In genomic region chr7:118153551-118154177, GRCh38 we compare ENCODE assay signal across 8 cellular contexts. TPM values are rescaled to one million over a fixed set of nuclear protein-coding genes. Genes with fewer than 3 reads are reported as not detected.
A peak's percentile ranks its signal among the peaks of the same experiment; 100 is the strongest.
DNase-seq lines count a peak whose midpoint lies in the region; FAIRE-seq and TF ChIP-seq lines count a peak whose summit lies in the region.

No MANE protein-coding gene starts in this region.

- peak; percentile 32 for TF ChIP-seq CTCF in bronchial epithelial cell (IDR thresholded peaks at IDR 0.05; ENCODE audit: insufficient read depth, low read length, severe bottlenecking)
- peak in 3 of 6 experiments; percentile 42 to 46 (median 44) for TF ChIP-seq CTCF in thyroid gland (IDR thresholded peaks at IDR 0.05)

- CTCF ChIA-PET in HEK293T (lab: Yijun Ruan, JAX) = interaction anchor here (0.6 to 0.8 kb wide), 3 partner anchors 53 to 376 kb away, joined by 3 to 4 read pairs (median 3); no protein-coding TSS in a partner anchor

- no peak for TF ChIP-seq POLR2A in thyroid gland (IDR thresholded peaks at IDR 0.05)

- H3K4me3 ChIP-seq in bronchial epithelial cell (ENCODE audit: low read depth, low read length) (no peak overlapping the region), thyroid gland (replicated peaks in 1 of 3) (no peak overlapping the region)

- no peak overlapping the region for H3K27ac ChIP-seq in thyroid gland

- no peak for FAIRE-seq in bronchial epithelial cell (lab: Jason Lieb, UNC)

- DNase-seq in NCI-H510A treated with DMSO at 0.1 percent for 48 hours (lab: John Stamatoyannopoulos, UW) = peak; percentile 26
- DNase-seq in NCI-H510A (lab: John Stamatoyannopoulos, UW) = no peak
- peak; percentile 13 for DNase-seq in HEK293T (ENCODE audit: extremely low spot score)
- DNase-seq in NCI-H82 (lab: John Stamatoyannopoulos, UW) = peak; percentile 59
- peak; percentile 45 for DNase-seq in bronchial epithelial cell (ENCODE audit: low read depth)
- peak; percentile 53 for DNase-seq in medulla oblongata (ENCODE audit: extremely low spot score)
- no peak for DNase-seq in C1 segment of cervical spinal cord (lab: John Stamatoyannopoulos, UW)
- DNase-seq in thyroid gland = no peak

- H3K4me1 ChIP-seq in thyroid gland = no peaks in the 10 kb centered on the region

- POLR2A ChIA-PET in HEK293T (lab: Yijun Ruan, JAX) = no interaction called here

- H3K36me3 ChIP-seq in bronchial epithelial cell (ENCODE audit: control insufficient read depth, insufficient read depth, low read length) (no peaks in the 10 kb centered on the region), thyroid gland (no peaks in the 10 kb centered on the region)

- intact Hi-C loops in thyroid gland (cut with DNase I) = no loop called here

- 31% methylated on average over 4 of the region's 4 CpGs for WGBS in thyroid gland, 2 donors

- H3K27me3 ChIP-seq in bronchial epithelial cell (ENCODE audit: control insufficient read depth, insufficient read depth, low read length) (no peaks in the 10 kb centered on the region), thyroid gland (no peaks in the 10 kb centered on the region)

- H3K9me3 ChIP-seq in thyroid gland = no peaks in the 10 kb centered on the region

TF ChIP-seq in HEK293T, 16 proteins besides CTCF, POLR2A, EP300 and RAD21:
- TF ChIP-seq ZNF384 (IDR thresholded peaks at IDR 0.05) (no peak), NFRKB (IDR thresholded peaks at IDR 0.05) (no peak), HDGF (IDR thresholded peaks at IDR 0.05; ENCODE audit: borderline replicate concordance) (no peak), LEF1 (IDR thresholded peaks at IDR 0.05; ENCODE audit: borderline replicate concordance) (no peak), CTBP1 (IDR thresholded peaks at IDR 0.05; ENCODE audit: borderline replicate concordance) (no peak), FOXM1 (IDR thresholded peaks at IDR 0.05; ENCODE audit: borderline replicate concordance) (no peak), PKNOX1 (IDR thresholded peaks at IDR 0.05) (no peak), L3MBTL2 (conservative IDR thresholded peaks at IDR 0.05) (no peak), FOXK2 (IDR thresholded peaks at IDR 0.05) (no peak), ARNT (IDR thresholded peaks at IDR 0.05) (no peak), SP1 (IDR thresholded peaks at IDR 0.05) (no peak), FOXA1 (IDR thresholded peaks at IDR 0.05) (no peak), TARDBP (IDR thresholded peaks at IDR 0.05) (no peak), BHLHE40 (IDR thresholded peaks at IDR 0.05; ENCODE audit: borderline replicate concordance) (no peak)

RNA-seq across cellular contexts. Expression of gene LSM8, which starts 30.3 kb away (rescaled TPM):
- 30.8 and 38.5 TPM in 2 replicates for total RNA-seq in bronchial epithelial cell
- 10 to 100 TPM; 28.2 to 42.9 (median 37.3) TPM for total RNA-seq in thyroid gland

Comparison
In these comparisons a context has a peak if more than half of its experiments do, and no peak if none do; other contexts are left out.
1. DNase-seq: peak in NCI-H510A treated with DMSO at 0.1 percent for 48 hours (single experiment), HEK293T (single experiment), NCI-H82 (single experiment), bronchial epithelial cell (single experiment) and medulla oblongata (single experiment); none in NCI-H510A (single experiment), C1 segment of cervical spinal cord (0 of 14) and thyroid gland (0 of 2).